ENCODE assay signal across 1 cellular context in genomic region chr16:53085539-53086450, GRCh38.
TF ChIP-seq lines count a peak whose summit lies in the region.

No MANE protein-coding gene starts in this region.

TF ChIP-seq in H1, 55 proteins besides CTCF, POLR2A, EP300 and RAD21:
- TF ChIP-seq KDM1A (IDR thresholded peaks at IDR 0.05; ENCODE audit: borderline replicate concordance, low read length) (no peak), CHD1 (IDR thresholded peaks at IDR 0.05; ENCODE audit: low read depth, low read length) (no peak), PHF8 (conservative IDR thresholded peaks at IDR 0.05; ENCODE audit: low read depth, low read length) (no peak), ATF2 (IDR thresholded peaks at IDR 0.05; ENCODE audit: low read length) (no peak), RBBP5 (IDR thresholded peaks at IDR 0.05; ENCODE audit: borderline replicate concordance, low read depth, low read length) (no peak), BACH1 (IDR thresholded peaks at IDR 0.05; ENCODE audit: low read length) (no peak), SP1 (IDR thresholded peaks at IDR 0.05; ENCODE audit: low read depth, low read length) (no peak), ATF3 (IDR thresholded peaks at IDR 0.05; ENCODE audit: insufficient read depth, low read depth, low read length) (no peak), JUND (IDR thresholded peaks at IDR 0.05; ENCODE audit: low read length) (no peak), SIN3A (conservative IDR thresholded peaks at IDR 0.05 in 1 of 2, IDR thresholded peaks at IDR 0.05 in 1 of 2; ENCODE audit: low read depth in 1 of 2, low read length in 2 of 2) (no peak), NANOG (IDR thresholded peaks at IDR 0.05; ENCODE audit: insufficient read depth, low read depth, low read length, poor library complexity, severe bottlenecking) (no peak), CTBP2 (IDR thresholded peaks at IDR 0.05; ENCODE audit: borderline replicate concordance, insufficient read depth, insufficient read length, low read length) (no peak), SIX5 (IDR thresholded peaks at IDR 0.05; ENCODE audit: low read depth, low read length) (no peak), SP4 (IDR thresholded peaks at IDR 0.05; ENCODE audit: low read length) (no peak), E2F6 (IDR thresholded peaks at IDR 0.05) (no peak), POU5F1 (IDR thresholded peaks at IDR 0.05; ENCODE audit: low read depth, low read length) (no peak), HDAC6 (IDR thresholded peaks at IDR 0.05; ENCODE audit: low read depth, low read length) (no peak), KDM4A (IDR thresholded peaks at IDR 0.05; ENCODE audit: low read depth, low read length, severe bottlenecking) (no peak), SRF (IDR thresholded peaks at IDR 0.05; ENCODE audit: low read depth, low read length) (no peak), TAF1 (IDR thresholded peaks at IDR 0.05; ENCODE audit: low read depth, low read length) (no peak)
